22 cellular contexts compared by ENCODE assay signal in the genomic region with DNA sequence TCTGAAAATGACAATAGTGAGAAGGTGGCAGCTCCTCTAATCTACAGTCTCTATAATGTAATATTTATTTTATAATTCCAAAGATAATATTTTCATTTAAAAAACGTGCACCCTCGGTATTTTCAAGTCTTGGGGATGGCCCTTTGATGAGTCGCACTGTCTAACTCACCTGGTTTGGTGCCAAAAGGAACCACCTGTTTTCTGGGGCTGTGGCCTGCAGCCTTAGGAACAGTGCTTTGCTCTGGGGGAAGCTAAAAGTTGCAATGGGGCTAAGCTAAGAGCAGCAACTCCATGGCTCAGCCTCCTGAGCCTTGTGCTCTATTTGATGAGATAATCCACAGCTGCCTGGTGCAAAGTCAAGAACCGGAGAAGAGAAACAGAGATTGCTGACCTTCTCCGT. TPM values are rescaled to one million over a fixed set of nuclear protein-coding genes. Genes with fewer than 3 reads are reported as not detected.
"Had no signal": no experiment of that assay in that cellular context is flagged by ENCODE, and none has a peak within 500 bp of the region (broad histone marks: within the 10 kb centered on the region; RNA-seq: fewer than 3 reads in every experiment).

No MANE protein-coding gene starts in this region.

- H3K27ac Mint-ChIP-seq: IgD-negative memory B cell had no signal

- H3K9me3 Mint-ChIP-seq: IgD-negative memory B cell had no signal

- H3K27me3 Mint-ChIP-seq: IgD-negative memory B cell had no signal

- H3K36me3 Mint-ChIP-seq: IgD-negative memory B cell had no signal

- DNase-seq: KBM-7, MM.1S, NCI-H1092 treated with DMSO at 0.1 percent for 48 hours, NCI-H1417, NCI-H1436 treated with DMSO at 0.1 percent for 48 hours, NCI-H1694, NCI-H187 treated with DMSO at 0.1 percent for 48 hours, NCI-H2029 treated with DMSO at 0.1 percent for 48 hours, NCI-H2171 treated with DMSO at 0.1 percent for 48 hours, NCI-H345, NCI-H524, NCI-H526 treated with DMSO at 0.1 percent for 48 hours, NCI-H774, PC-9, Right ventricle myocardium superior, SIG-M5, T-helper 2 cell had no signal

RNA-seq across cellular contexts. Expression of a gene that starts 6.4 kb away (rescaled TPM):
- total RNA-seq: M059J; Peyer's patch; SJSA1; T-helper 1 cell treated with Interleukin-12 subunit alpha and Interleukin-12 subunit beta and Interleukin-4 antibody, amounts not matched to agents 30 ng/mL and 1 ng/mL, for 36 hours had no signal
- polyA plus RNA-seq: IgD-negative memory B cell had no signal
